ENCODE assay signal across 1 cellular context in the genomic region with DNA sequence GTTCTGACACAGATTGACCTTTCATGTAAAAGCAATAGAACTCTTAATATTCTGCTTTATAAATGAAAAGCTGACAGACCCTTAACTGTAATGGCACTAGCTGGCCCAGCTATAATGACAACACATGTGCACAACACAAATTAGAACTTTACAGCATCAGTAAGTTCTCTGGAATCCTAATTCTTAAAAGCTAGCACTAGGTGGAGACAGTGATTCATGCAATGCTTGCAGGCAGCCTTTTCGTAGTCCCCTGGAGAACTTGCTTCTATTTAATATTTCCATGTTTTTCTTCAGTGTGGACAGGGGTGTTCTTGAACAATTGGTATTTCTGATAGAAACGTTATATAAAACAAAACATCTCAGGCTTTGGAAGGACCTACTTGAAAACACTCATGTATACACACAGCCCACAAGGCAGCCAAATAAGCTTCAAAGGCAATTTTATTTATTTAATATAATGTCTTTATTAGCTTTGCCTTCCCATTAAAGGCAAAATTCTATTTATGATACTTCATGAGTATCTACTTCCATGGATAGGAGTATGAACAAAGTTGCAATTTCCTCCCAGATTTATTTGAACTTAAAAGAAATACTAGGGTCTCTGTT.
TF ChIP-seq lines count a peak whose summit lies in the region.

No MANE protein-coding gene starts in this region.

TF ChIP-seq in GM23338, 12 proteins besides CTCF, POLR2A, EP300 and RAD21 (continued from another document):
- TF ChIP-seq, protein P1, sequence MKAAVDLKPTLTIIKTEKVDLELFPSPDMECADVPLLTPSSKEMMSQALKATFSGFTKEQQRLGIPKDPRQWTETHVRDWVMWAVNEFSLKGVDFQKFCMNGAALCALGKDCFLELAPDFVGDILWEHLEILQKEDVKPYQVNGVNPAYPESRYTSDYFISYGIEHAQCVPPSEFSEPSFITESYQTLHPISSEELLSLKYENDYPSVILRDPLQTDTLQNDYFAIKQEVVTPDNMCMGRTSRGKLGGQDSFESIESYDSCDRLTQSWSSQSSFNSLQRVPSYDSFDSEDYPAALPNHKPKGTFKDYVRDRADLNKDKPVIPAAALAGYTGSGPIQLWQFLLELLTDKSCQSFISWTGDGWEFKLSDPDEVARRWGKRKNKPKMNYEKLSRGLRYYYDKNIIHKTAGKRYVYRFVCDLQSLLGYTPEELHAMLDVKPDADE (IDR thresholded peaks at IDR 0.05), result no peak
- no peak for TF ChIP-seq ZNF331 (CRISPR knock-in tag; IDR thresholded peaks at IDR 0.05; ENCODE audit: low read depth)
- TF ChIP-seq EZH2 (IDR thresholded peaks at IDR 0.05; ENCODE audit: low read depth, unreplicated experiment), result no peak
- no peak for TF ChIP-seq STAT1 (IDR thresholded peaks at IDR 0.05; ENCODE audit: unreplicated experiment)
- TF ChIP-seq JUNB (IDR thresholded peaks at IDR 0.05; ENCODE audit: unreplicated experiment), result no peak
- no peak for TF ChIP-seq NANOG (IDR thresholded peaks at IDR 0.05; ENCODE audit: borderline replicate concordance)
- TF ChIP-seq, protein P2, sequence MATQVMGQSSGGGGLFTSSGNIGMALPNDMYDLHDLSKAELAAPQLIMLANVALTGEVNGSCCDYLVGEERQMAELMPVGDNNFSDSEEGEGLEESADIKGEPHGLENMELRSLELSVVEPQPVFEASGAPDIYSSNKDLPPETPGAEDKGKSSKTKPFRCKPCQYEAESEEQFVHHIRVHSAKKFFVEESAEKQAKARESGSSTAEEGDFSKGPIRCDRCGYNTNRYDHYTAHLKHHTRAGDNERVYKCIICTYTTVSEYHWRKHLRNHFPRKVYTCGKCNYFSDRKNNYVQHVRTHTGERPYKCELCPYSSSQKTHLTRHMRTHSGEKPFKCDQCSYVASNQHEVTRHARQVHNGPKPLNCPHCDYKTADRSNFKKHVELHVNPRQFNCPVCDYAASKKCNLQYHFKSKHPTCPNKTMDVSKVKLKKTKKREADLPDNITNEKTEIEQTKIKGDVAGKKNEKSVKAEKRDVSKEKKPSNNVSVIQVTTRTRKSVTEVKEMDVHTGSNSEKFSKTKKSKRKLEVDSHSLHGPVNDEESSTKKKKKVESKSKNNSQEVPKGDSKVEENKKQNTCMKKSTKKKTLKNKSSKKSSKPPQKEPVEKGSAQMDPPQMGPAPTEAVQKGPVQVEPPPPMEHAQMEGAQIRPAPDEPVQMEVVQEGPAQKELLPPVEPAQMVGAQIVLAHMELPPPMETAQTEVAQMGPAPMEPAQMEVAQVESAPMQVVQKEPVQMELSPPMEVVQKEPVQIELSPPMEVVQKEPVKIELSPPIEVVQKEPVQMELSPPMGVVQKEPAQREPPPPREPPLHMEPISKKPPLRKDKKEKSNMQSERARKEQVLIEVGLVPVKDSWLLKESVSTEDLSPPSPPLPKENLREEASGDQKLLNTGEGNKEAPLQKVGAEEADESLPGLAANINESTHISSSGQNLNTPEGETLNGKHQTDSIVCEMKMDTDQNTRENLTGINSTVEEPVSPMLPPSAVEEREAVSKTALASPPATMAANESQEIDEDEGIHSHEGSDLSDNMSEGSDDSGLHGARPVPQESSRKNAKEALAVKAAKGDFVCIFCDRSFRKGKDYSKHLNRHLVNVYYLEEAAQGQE (IDR thresholded peaks at IDR 0.05; ENCODE audit: unreplicated experiment), result no peak
- TF ChIP-seq CREB1 (CRISPR knock-in tag; IDR thresholded peaks at IDR 0.05; ENCODE audit: low read depth), result no peak
